In the genomic region with DNA sequence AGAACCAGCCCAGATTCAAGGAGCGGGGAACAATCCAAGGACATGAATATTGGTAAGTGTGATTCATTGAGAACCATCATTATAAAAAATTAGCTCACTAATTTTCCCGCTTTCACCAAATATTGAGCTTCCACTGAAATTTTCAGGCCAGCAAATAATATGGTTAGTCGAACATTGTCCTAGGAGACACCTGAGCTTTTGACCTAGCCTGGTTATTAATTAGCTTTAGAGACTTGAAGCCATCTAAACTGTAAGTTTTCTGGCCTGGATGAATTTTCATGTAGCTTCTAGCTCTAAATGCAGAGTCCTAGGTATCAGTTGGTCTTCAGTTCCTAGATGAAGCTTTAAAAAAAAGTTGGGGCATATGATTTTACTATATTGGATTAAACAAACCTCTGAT, we compare ENCODE assay signal across 7 cellular contexts.
"Had no signal": no experiment of that assay in that cellular context is flagged by ENCODE, and none has a peak within 500 bp of the region (broad histone marks: within the 10 kb centered on the region; RNA-seq: fewer than 3 reads in every experiment).

No MANE protein-coding gene starts in this region.

- DNase-seq: IMR-90, KBM-7, KG1 had no signal

- H3K27ac Mint-ChIP-seq: IgD-negative memory B cell had no signal

- H3K36me3 Mint-ChIP-seq: IgD-negative memory B cell had no signal

- FAIRE-seq: HTR-8/SVneo, K562 had no signal

- H3K4me3 ChIP-seq: K562 had no signal

- H3K27ac ChIP-seq: HL-60 had no signal

- ATAC-seq: K562 had no signal

- H3K4me3 Mint-ChIP-seq: IgD-negative memory B cell had no signal
